In genomic region chr1:38018864-38019343, GRCh38 we compare ENCODE assay signal across 8 cellular contexts. TPM values are rescaled to one million over a fixed set of nuclear protein-coding genes. Genes with fewer than 3 reads are reported as not detected.
DNase-seq lines count a peak whose midpoint lies in the region; ATAC-seq and TF ChIP-seq lines count a peak whose summit lies in the region.

No MANE protein-coding gene starts in this region.

- H3K27ac Mint-ChIP-seq in progenitor cell of endocrine pancreas: no peak overlapping the region

- no peak for ATAC-seq in GM21515 (IDR thresholded peaks at IDR 0.05; ENCODE audit: unreplicated experiment)

- no peaks in the 10 kb centered on the region for H3K27me3 ChIP-seq in colonic mucosa

- H3K36me3 Mint-ChIP-seq in progenitor cell of endocrine pancreas (ENCODE audit: insufficient read depth): peaks cover 23% of the 10 kb centered on the region

- H3K4me3 Mint-ChIP-seq in progenitor cell of endocrine pancreas (ENCODE audit: low read depth): no peak overlapping the region

- H3K27ac ChIP-seq in colonic mucosa: no peak overlapping the region

- H3K4me3 ChIP-seq in colonic mucosa: no peak overlapping the region

- H3K4me1 Mint-ChIP-seq in progenitor cell of endocrine pancreas (ENCODE audit: low read depth): peaks cover 2% of the 10 kb centered on the region

- H3K27me3 Mint-ChIP-seq in progenitor cell of endocrine pancreas: no peaks in the 10 kb centered on the region

- peak; percentile 33 for TF ChIP-seq CTCF in colonic mucosa (IDR thresholded peaks at IDR 0.05)
- peak; percentile 59 for TF ChIP-seq CTCF in progenitor cell of endocrine pancreas (IDR thresholded peaks at IDR 0.05; ENCODE audit: unreplicated experiment)

- intact Hi-C loops in colonic mucosa (cut with DNase I): no loop called here

- H3K4me1 ChIP-seq in colonic mucosa: no peaks in the 10 kb centered on the region

- DNase-seq in NCI-H2171 treated with DMSO at 0.1 percent for 48 hours (lab: John Stamatoyannopoulos, UW) (peak; percentile 36), NCI-H2171 (lab: John Stamatoyannopoulos, UW) (no peak), NCI-H526 treated with DMSO at 0.1 percent for 48 hours (lab: John Stamatoyannopoulos, UW) (peak; percentile 56), colonic mucosa (no peak), progenitor cell of endocrine pancreas (ENCODE audit: low spot score, unreplicated experiment) (no peak), nucleus accumbens (lab: John Stamatoyannopoulos, UW) (no peak), middle frontal gyrus (ENCODE audit: extremely low spot score, low spot score) (no peak)

- no peaks in the 10 kb centered on the region for H3K9me3 Mint-ChIP-seq in progenitor cell of endocrine pancreas (ENCODE audit: low read depth)

- peaks cover 10% of the 10 kb centered on the region for H3K36me3 ChIP-seq in colonic mucosa

- H3K9me3 ChIP-seq in colonic mucosa: no peaks in the 10 kb centered on the region

- no peak overlapping the region for H3K9ac ChIP-seq in colonic mucosa (ENCODE audit: low read depth in 2 of 2, low read length in 2 of 2)

RNA-seq across cellular contexts. Expression of gene UTP11, which starts 6.4 kb away (rescaled TPM):
- total RNA-seq in colonic mucosa (10 to 100 TPM; 18.4 to 25.6 TPM), progenitor cell of endocrine pancreas (23.8 and 27.2 TPM in 2 replicates)

RNA-seq across cellular contexts. Expression of gene FHL3, which starts 13.6 kb away (rescaled TPM):
- total RNA-seq in colonic mucosa: 1 to 10 TPM; 2.7 to 7.8 TPM
- 16.5 and 17.6 TPM in 2 replicates for total RNA-seq in progenitor cell of endocrine pancreas

RNA-seq across cellular contexts. Expression of gene POU3F1, which starts 27.7 kb away (rescaled TPM):
- total RNA-seq in colonic mucosa (not detected), progenitor cell of endocrine pancreas (0.31 and 0.43 TPM in 2 replicates)

RNA-seq across cellular contexts. Expression of gene SF3A3, which starts 29.1 kb away (rescaled TPM):
- total RNA-seq in colonic mucosa (10 to 100 TPM; 31.7 to 51.9 TPM), progenitor cell of endocrine pancreas (73.8 and 77.3 TPM in 2 replicates)

Comparison
In these comparisons a context has a peak if more than half of its experiments do, and no peak if none do; other contexts are left out.
1. DNase-seq: peak in NCI-H2171 treated with DMSO at 0.1 percent for 48 hours (single experiment) and NCI-H526 treated with DMSO at 0.1 percent for 48 hours (single experiment); none in NCI-H2171 (single experiment), colonic mucosa (single experiment), progenitor cell of endocrine pancreas (single experiment), nucleus accumbens (0 of 56) and middle frontal gyrus (single experiment).